ENCODE assay signal across 34 cellular contexts in the genomic region with DNA sequence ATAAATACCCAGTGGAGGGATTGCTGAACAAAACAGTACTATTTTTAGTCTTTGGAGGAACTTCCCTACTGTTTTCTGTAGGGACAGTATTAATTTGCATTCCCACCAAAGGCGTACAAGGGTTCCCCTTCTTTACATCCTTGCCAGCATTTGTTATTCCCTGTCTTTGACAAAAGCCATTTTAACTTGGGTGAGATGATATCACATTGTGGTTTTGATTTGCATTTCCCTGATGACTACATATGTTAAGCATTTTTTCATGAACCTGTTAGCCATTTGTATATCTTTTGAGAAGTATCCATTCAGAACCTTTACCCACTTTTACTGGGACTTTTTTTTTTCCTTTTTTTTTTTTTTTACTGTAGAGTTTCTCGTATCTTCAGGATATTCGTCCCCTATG.
DNase-seq lines count a peak whose midpoint lies in the region; ATAC-seq, FAIRE-seq and TF ChIP-seq lines count a peak whose summit lies in the region.
"Had no signal": no experiment of that assay in that cellular context is flagged by ENCODE, and none has a peak within 500 bp of the region (broad histone marks: within the 10 kb centered on the region; RNA-seq: fewer than 3 reads in every experiment).

No MANE protein-coding gene starts in this region.

- H3K27ac Mint-ChIP-seq in astrocyte (ENCODE audit: unreplicated experiment): no peak overlapping the region
- no peak overlapping the region for H3K27ac Mint-ChIP-seq in activated naive CD8-positive, alpha-beta T cell treated with anti-CD3 and anti-CD28 coated beads, Interleukin-2, amount 50 U/mL, for 24 hours
- H3K27ac Mint-ChIP-seq: activated CD8-positive, alpha-beta T cell treated with anti-CD3 and anti-CD28 coated beads for 36 hours; activated naive CD4-positive, alpha-beta T cell treated with anti-CD3 and anti-CD28 coated beads, Interleukin-2, amount 50 U/mL, for 24 hours; activated T-helper 2 cell treated with anti-CD3 and anti-CD28 coated beads, Interferon-gamma antibody, Interleukin-2, Interleukin-4, amounts not matched to agents 10 μg/mL and 5 μg/mL and 100 μg/mL, durations not matched to agents 14 hours and 24 hours and 36 hours; B cell; CD8-positive, alpha-beta T cell; HFFc6; natural killer cell treated with Interleukin-12 subunit alpha and Interleukin-12 subunit beta and Interleukin-15 and Interleukin-18, amount 100 ng/mL, for 72 hours had no signal

- H3K9me3 Mint-ChIP-seq in astrocyte (ENCODE audit: unreplicated experiment): no peaks in the 10 kb centered on the region
- H3K9me3 Mint-ChIP-seq in activated naive CD8-positive, alpha-beta T cell treated with anti-CD3 and anti-CD28 coated beads, Interleukin-2, amount 50 U/mL, for 24 hours: no peaks in the 10 kb centered on the region
- H3K9me3 Mint-ChIP-seq: HFFc6 had no signal

- H3K27ac ChIP-seq in HUES48 (ENCODE audit: low read depth, low read length) (peak overlapping the region; percentile 62), astrocyte (ENCODE audit: low read depth, low read length) (no peak overlapping the region), foreskin keratinocyte (no peak overlapping the region), right cardiac atrium (ENCODE audit: low read length) (no peak overlapping the region)
- H3K27ac ChIP-seq: A549, GM23248, HL-60, lower lobe of right lung, ovary, SJSA1 had no signal

- no peaks in the 10 kb centered on the region for H4K20me1 ChIP-seq in astrocyte (ENCODE audit: insufficient read depth, low read length)

- H3K4me3 ChIP-seq in HUES48 (ENCODE audit: low read depth, low read length): no peak overlapping the region
- H3K4me3 ChIP-seq in astrocyte (ENCODE audit: insufficient read depth, low read depth, low read length): no peak overlapping the region
- H3K4me3 ChIP-seq in right cardiac atrium (ENCODE audit: low read length): no peak overlapping the region
- H3K4me3 ChIP-seq: A549, GM23248, lower lobe of right lung, mucosa of descending colon, ovary, SJSA1 had no signal

- intact Hi-C loops in right cardiac atrium (cut with DNase I): no loop called here

- no peak overlapping the region for H3K4me3 Mint-ChIP-seq in astrocyte (ENCODE audit: unreplicated experiment)
- no peak overlapping the region for H3K4me3 Mint-ChIP-seq in activated naive CD8-positive, alpha-beta T cell treated with anti-CD3 and anti-CD28 coated beads, Interleukin-2, amount 50 U/mL, for 24 hours
- H3K4me3 Mint-ChIP-seq: activated CD8-positive, alpha-beta T cell treated with anti-CD3 and anti-CD28 coated beads for 36 hours; activated naive CD4-positive, alpha-beta T cell treated with anti-CD3 and anti-CD28 coated beads, Interleukin-2, amount 50 U/mL, for 24 hours; B cell; CD8-positive, alpha-beta T cell; HFFc6; natural killer cell treated with Interleukin-12 subunit alpha and Interleukin-12 subunit beta and Interleukin-15 and Interleukin-18, amount 100 ng/mL, for 72 hours had no signal

- H3K9ac ChIP-seq in HUES48 (ENCODE audit: low read depth, low read length) (no peak overlapping the region), astrocyte (ENCODE audit: low read length) (no peak overlapping the region)
- H3K9ac ChIP-seq: GM23248 had no signal

- H3K27me3 Mint-ChIP-seq in astrocyte (ENCODE audit: low read depth, unreplicated experiment): no peaks in the 10 kb centered on the region
- no peaks in the 10 kb centered on the region for H3K27me3 Mint-ChIP-seq in activated naive CD8-positive, alpha-beta T cell treated with anti-CD3 and anti-CD28 coated beads, Interleukin-2, amount 50 U/mL, for 24 hours
- H3K27me3 Mint-ChIP-seq: activated CD8-positive, alpha-beta T cell treated with anti-CD3 and anti-CD28 coated beads for 36 hours; activated naive CD4-positive, alpha-beta T cell treated with anti-CD3 and anti-CD28 coated beads, Interleukin-2, amount 50 U/mL, for 24 hours; B cell; natural killer cell treated with Interleukin-12 subunit alpha and Interleukin-12 subunit beta and Interleukin-15 and Interleukin-18, amount 100 ng/mL, for 72 hours had no signal

- H3K27me3 ChIP-seq in HUES48 (ENCODE audit: control insufficient read depth, insufficient read depth, low read length) (no peaks in the 10 kb centered on the region), astrocyte (ENCODE audit: insufficient read depth, low read length) (no peaks in the 10 kb centered on the region), foreskin keratinocyte (peaks cover 3% of the 10 kb centered on the region), right cardiac atrium (ENCODE audit: control insufficient read depth, insufficient read depth) (no peaks in the 10 kb centered on the region)
- H3K27me3 ChIP-seq: ovary, SJSA1 had no signal

- peaks cover 7% of the 10 kb centered on the region for H3K4me1 Mint-ChIP-seq in astrocyte (ENCODE audit: low read depth, unreplicated experiment)
- no peaks in the 10 kb centered on the region for H3K4me1 Mint-ChIP-seq in activated naive CD8-positive, alpha-beta T cell treated with anti-CD3 and anti-CD28 coated beads, Interleukin-2, amount 50 U/mL, for 24 hours
- H3K4me1 Mint-ChIP-seq: activated naive CD4-positive, alpha-beta T cell treated with anti-CD3 and anti-CD28 coated beads, Interleukin-2, amount 50 U/mL, for 24 hours; B cell had no signal

- no peaks in the 10 kb centered on the region for H3K36me3 Mint-ChIP-seq in astrocyte (ENCODE audit: low read depth, unreplicated experiment)
- no peaks in the 10 kb centered on the region for H3K36me3 Mint-ChIP-seq in activated naive CD8-positive, alpha-beta T cell treated with anti-CD3 and anti-CD28 coated beads, Interleukin-2, amount 50 U/mL, for 24 hours (ENCODE audit: low read depth)
- H3K36me3 Mint-ChIP-seq: activated naive CD4-positive, alpha-beta T cell treated with anti-CD3 and anti-CD28 coated beads, Interleukin-2, amount 50 U/mL, for 24 hours; CD8-positive, alpha-beta T cell had no signal

- peak; percentile 14 for DNase-seq in COLO829 (ENCODE audit: low spot score)
- peak; percentile 57 for DNase-seq in astrocyte (ENCODE audit: low read depth)
- peak; percentile 37 to 74 for DNase-seq in foreskin keratinocyte
- no peak for DNase-seq in activated naive CD8-positive, alpha-beta T cell treated with anti-CD3 and anti-CD28 coated beads, Interleukin-2, amount 50 U/mL, for 24 hours
- DNase-seq in right cardiac atrium: no peak
- no peak for DNase-seq in occipital lobe (lab: John Stamatoyannopoulos, UW)
- DNase-seq: activated CD4-positive, CD25-positive, alpha-beta regulatory T cell treated with anti-CD3 and anti-CD28 coated beads, Interleukin-2, amount 50 U/mL, for 72 hours; activated CD8-positive, alpha-beta T cell treated with anti-CD3 and anti-CD28 coated beads for 36 hours; aorta; CD8-positive, alpha-beta T cell; DMS153; GF-D8; GM23248; HFFc6; IMR-90; kidney glomerular epithelial cell; lower lobe of right lung; mucosa of descending colon; NCI-H1105 treated with DMSO at 0.1 percent for 48 hours; NCI-H2029; NCI-H748 treated with DMSO at 0.1 percent for 48 hours; ovary; T-helper 1 cell; trophoblast cell had no signal

- H3K4me1 ChIP-seq in HUES48 (ENCODE audit: control insufficient read depth, insufficient read depth, low read length) (peaks cover 6% of the 10 kb centered on the region), astrocyte (ENCODE audit: insufficient read depth, low read length) (no peaks in the 10 kb centered on the region), foreskin keratinocyte (peaks cover 10% of the 10 kb centered on the region), right cardiac atrium (ENCODE audit: control insufficient read depth, insufficient read depth, low read length) (no peaks in the 10 kb centered on the region)
- H3K4me1 ChIP-seq: A549, lower lobe of right lung had no signal

- H2AFZ ChIP-seq in astrocyte (ENCODE audit: low read depth, low read length): no peak overlapping the region
- H2AFZ ChIP-seq: GM23248 had no signal

- FAIRE-seq in astrocyte (lab: Jason Lieb, UNC): no peak
- FAIRE-seq: A549, endometrium had no signal

- 79% methylated on average over 3 of the region's 3 CpGs for WGBS in right cardiac atrium

- no peak for TF ChIP-seq CTCF in astrocyte (IDR thresholded peaks at IDR 0.05; ENCODE audit: insufficient read depth, low read depth, low read length)
- no peak for TF ChIP-seq CTCF in foreskin keratinocyte (conservative IDR thresholded peaks at IDR 0.05)

- H3K4me2 ChIP-seq in astrocyte (ENCODE audit: low read length): peak overlapping the region; percentile 15
- H3K4me2 ChIP-seq: A549 had no signal

- ATAC-seq in foreskin keratinocyte (peak; percentile 87), GM21576 (IDR thresholded peaks at IDR 0.05; ENCODE audit: unreplicated experiment) (no peak), right cardiac atrium (no peak)
- ATAC-seq in activated naive CD8-positive, alpha-beta T cell treated with anti-CD3 and anti-CD28 coated beads, Interleukin-2, amount 50 U/mL, for 24 hours: no peak
- ATAC-seq: A549; activated CD8-positive, alpha-beta T cell treated with anti-CD3 and anti-CD28 coated beads for 36 hours; CD8-positive, alpha-beta T cell; lower lobe of right lung; mucosa of descending colon; natural killer cell treated with Interleukin-12 subunit alpha and Interleukin-12 subunit beta and Interleukin-15 and Interleukin-18, amount 100 ng/mL, for 72 hours had no signal

- H3K79me2 ChIP-seq in astrocyte (ENCODE audit: insufficient read depth, low read length): no peaks in the 10 kb centered on the region

- H3K9me3 ChIP-seq in HUES48 (ENCODE audit: control insufficient read depth, insufficient read depth, low read length) (0 out of 2 replicates have a peak, but pooled peaks cover 3% of the 10 kb centered on the region), astrocyte (ENCODE audit: insufficient read depth, low read depth, low read length) (no peaks in the 10 kb centered on the region), right cardiac atrium (ENCODE audit: control insufficient read depth, low read length) (no peaks in the 10 kb centered on the region)
- H3K9me3 ChIP-seq: A549, lower lobe of right lung, mucosa of descending colon, ovary, SJSA1 had no signal

- no peaks in the 10 kb centered on the region for H3K36me3 ChIP-seq in HUES48 (ENCODE audit: control insufficient read depth, insufficient read depth, low read length)
- no peaks in the 10 kb centered on the region for H3K36me3 ChIP-seq in astrocyte (ENCODE audit: insufficient read depth, low read length)
- H3K36me3 ChIP-seq: lower lobe of right lung, ovary, SJSA1 had no signal

Comparison
In these comparisons a context has a peak if more than half of its experiments do, and no peak if none do; other contexts are left out.
1. DNase-seq: peak in COLO829 (single experiment), astrocyte (single experiment) and foreskin keratinocyte (2 of 2); none in activated naive CD8-positive, alpha-beta T cell treated with anti-CD3 and anti-CD28 coated beads, Interleukin-2, amount 50 U/mL, for 24 hours (single experiment), right cardiac atrium (0 of 3) and occipital lobe (single experiment).